Comparison of ENCODE assay signal across 8 cellular contexts in the genomic region with DNA sequence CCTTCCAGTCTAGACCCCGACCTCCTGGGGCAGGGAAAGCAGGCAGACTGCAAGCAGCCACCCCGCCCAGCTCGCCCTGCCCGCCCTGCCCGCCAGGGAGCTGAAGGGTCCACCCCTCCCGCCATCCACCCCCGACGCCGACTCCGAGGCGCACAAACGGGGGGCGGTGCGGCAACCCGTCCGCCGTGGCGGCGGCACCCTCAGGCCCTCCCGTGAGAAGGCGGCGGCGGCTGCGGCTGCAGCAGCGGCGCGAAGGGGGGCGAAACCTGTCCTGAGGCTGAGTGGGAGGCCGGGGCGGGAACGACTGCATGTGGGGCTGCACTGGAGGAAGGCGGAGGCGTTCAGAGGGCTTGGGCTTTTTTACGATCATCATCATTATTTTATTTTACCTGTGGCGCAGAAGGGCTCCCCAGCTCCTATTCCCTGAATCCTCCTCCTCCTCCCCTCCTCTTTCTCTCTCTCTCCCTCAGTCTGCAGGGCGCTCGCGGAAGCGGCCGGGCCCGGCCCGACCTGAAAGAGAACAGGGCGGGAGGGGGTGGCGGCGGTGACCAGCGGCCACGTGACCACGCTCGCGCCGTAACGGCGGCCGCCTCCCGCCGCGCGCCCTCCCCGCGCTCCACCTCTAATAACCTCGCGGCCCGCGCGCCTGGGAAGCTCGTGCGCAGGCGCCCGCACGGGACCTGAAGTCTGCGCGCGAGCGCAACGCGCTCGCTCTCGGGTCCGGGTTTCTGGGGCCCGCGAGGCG. TPM values are rescaled to one million over a fixed set of nuclear protein-coding genes. Genes with fewer than 3 reads are reported as not detected.
DNase-seq lines count a peak whose midpoint lies in the region; TF ChIP-seq lines count a peak whose summit lies in the region.

A gene with protein sequence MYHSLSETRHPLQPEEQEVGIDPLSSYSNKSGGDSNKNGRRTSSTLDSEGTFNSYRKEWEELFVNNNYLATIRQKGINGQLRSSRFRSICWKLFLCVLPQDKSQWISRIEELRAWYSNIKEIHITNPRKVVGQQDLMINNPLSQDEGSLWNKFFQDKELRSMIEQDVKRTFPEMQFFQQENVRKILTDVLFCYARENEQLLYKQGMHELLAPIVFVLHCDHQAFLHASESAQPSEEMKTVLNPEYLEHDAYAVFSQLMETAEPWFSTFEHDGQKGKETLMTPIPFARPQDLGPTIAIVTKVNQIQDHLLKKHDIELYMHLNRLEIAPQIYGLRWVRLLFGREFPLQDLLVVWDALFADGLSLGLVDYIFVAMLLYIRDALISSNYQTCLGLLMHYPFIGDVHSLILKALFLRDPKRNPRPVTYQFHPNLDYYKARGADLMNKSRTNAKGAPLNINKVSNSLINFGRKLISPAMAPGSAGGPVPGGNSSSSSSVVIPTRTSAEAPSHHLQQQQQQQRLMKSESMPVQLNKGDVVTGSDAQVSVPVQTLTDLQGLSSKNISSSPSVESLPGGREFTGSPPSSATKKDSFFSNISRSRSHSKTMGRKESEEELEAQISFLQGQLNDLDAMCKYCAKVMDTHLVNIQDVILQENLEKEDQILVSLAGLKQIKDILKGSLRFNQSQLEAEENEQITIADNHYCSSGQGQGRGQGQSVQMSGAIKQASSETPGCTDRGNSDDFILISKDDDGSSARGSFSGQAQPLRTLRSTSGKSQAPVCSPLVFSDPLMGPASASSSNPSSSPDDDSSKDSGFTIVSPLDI (minus strand): TSS at position 540 of the 745 bp plus-strand sequence. CDS start 234,061 bp downstream, outside the sequence.

- no peak for TF ChIP-seq CTCF in neutrophil (IDR thresholded peaks at IDR 0.05)

- peak within 1 kb of the TSS; percentile 89 to 98 for H3K4me3 ChIP-seq in neutrophil (ENCODE audit: low read depth in 1 of 2, low read length in 1 of 2)

- DNase-seq in ELF-1 (ENCODE audit: low read depth, low spot score): peak; percentile 99
- peak; percentile 73 for DNase-seq in H4 (ENCODE audit: low spot score)
- DNase-seq in LoVo (ENCODE audit: low spot score): peak; percentile 97
- DNase-seq in SIG-M5 treated with dmso at 0.1 percent for 504 hours (lab: John Stamatoyannopoulos, UW; ENCODE audit: unreplicated experiment): peak; percentile 98
- peak; percentile 87 for DNase-seq in activated gamma-delta T cell treated with Interleukin-2 at 50 U/mL for 16 hours
- peak; percentile 96 for DNase-seq in foreskin melanocyte
- DNase-seq in substantia nigra (lab: John Stamatoyannopoulos, UW): peak; percentile 46 to 99 (median 94)

- peaks cover 23 to 25% of the 10 kb centered on the region in 2 experiments for H3K4me1 ChIP-seq in neutrophil (ENCODE audit: control insufficient read depth in 1 of 2, insufficient read depth in 1 of 2, low read depth in 1 of 2, low read length in 1 of 2)

- H3K27ac ChIP-seq in neutrophil (peak within 1 kb of the TSS; percentile 96), substantia nigra (ENCODE audit: low read depth, low read length, poor library complexity, severe bottlenecking) (peak within 1 kb of the TSS; percentile 98)

- H3K9me3 ChIP-seq in neutrophil: no peaks in the 10 kb centered on the region

- H3K27me3 ChIP-seq in neutrophil: no peaks in the 10 kb centered on the region

- no peaks in the 10 kb centered on the region for H3K36me3 ChIP-seq in neutrophil

RNA-seq across cellular contexts. Expression of the gene that starts here (rescaled TPM):
- total RNA-seq in H4 (2014; rRNA removed; shearing (Covaris generic)): 15.4 and 17.2 TPM in 2 replicates

Comparison
In these comparisons a context has a peak if more than half of its experiments do, and no peak if none do; other contexts are left out.
1. Peak in every context shown above with its lines: DNase-seq, H3K4me3 ChIP-seq and H3K27ac ChIP-seq.